9 cellular contexts compared by ENCODE assay signal in genomic region chrX:39874202-39874816, GRCh38.
DNase-seq lines count a peak whose midpoint lies in the region; ATAC-seq, FAIRE-seq and TF ChIP-seq lines count a peak whose summit lies in the region.
"Had no signal": no experiment of that assay in that cellular context is flagged by ENCODE, and none has a peak within 500 bp of the region (broad histone marks: within the 10 kb centered on the region; RNA-seq: fewer than 3 reads in every experiment).

No MANE protein-coding gene starts in this region.

- TF ChIP-seq POLR2A in HepG2 (IDR thresholded peaks at IDR 0.05; ENCODE audit: insufficient read depth in 1 of 2, low read depth in 2 of 2, low read length in 2 of 2): no peak

- no peaks in the 10 kb centered on the region for H3K79me2 ChIP-seq in HepG2 (ENCODE audit: insufficient read depth, low read length)

- no peak overlapping the region for H3K27ac ChIP-seq in HepG2 (ENCODE audit: extremely low read length, insufficient read depth, low read length)
- H3K27ac ChIP-seq: neutrophil had no signal

- no peak overlapping the region for H3K9ac ChIP-seq in HepG2 (ENCODE audit: insufficient read depth, low read depth, low read length)

- POLR2A ChIA-PET in HepG2 (lab: Yijun Ruan, JAX): no interaction called here

- 55% methylated on average over 2 of the region's 5 CpGs for WGBS in HepG2 (ENCODE audit: low lambda C conversion rate)

- TF ChIP-seq RAD21 in HepG2 (CRISPR knock-in tag; IDR thresholded peaks at IDR 0.05): no peak

- H2AFZ ChIP-seq in HepG2 (ENCODE audit: low read length): no peak overlapping the region

- no peak overlapping the region for H3K4me3 ChIP-seq in HepG2 (replicated peaks in 1 of 3; ENCODE audit: insufficient read depth in 1 of 3, low read depth in 2 of 3, low read length in 3 of 3)

- H3K36me3 ChIP-seq in HepG2 (replicated peaks in 1 of 2; ENCODE audit: control insufficient read depth in 1 of 2, insufficient read depth in 2 of 2, low read length in 2 of 2): no peaks in the 10 kb centered on the region
- H3K36me3 ChIP-seq: neutrophil had no signal

- CTCF ChIA-PET in HepG2 (lab: Yijun Ruan, JAX; ENCODE audit: low intra/inter-chr PET ratio, low total read pairs): no interaction called here

- FAIRE-seq in HepG2 (lab: Jason Lieb, UNC): no peak

- no peaks in the 10 kb centered on the region for H4K20me1 ChIP-seq in HepG2 (ENCODE audit: insufficient read depth, low read length)

- no peaks in the 10 kb centered on the region for H3K4me1 ChIP-seq in HepG2 (ENCODE audit: insufficient read depth, low read length)

- DNase-seq in M059J (ENCODE audit: low read depth) (peak; percentile 89), foreskin melanocyte (peak; percentile 9), HepG2 (ENCODE audit: low spot score) (no peak), DMS 273 treated with DMSO at 0.1 percent for 48 hours (lab: John Stamatoyannopoulos, UW) (no peak), nucleus accumbens (lab: John Stamatoyannopoulos, UW) (no peak), RKO (ENCODE audit: low spot score) (no peak)

- in situ Hi-C loops in HepG2 (cut with HindIII; ENCODE audit: extremely low pct_ligation_motif_present, low pct_unique_long_range_greater_than_20kb): no loop called here

- intact Hi-C loops in HepG2 (cut with micrococcal nuclease; ENCODE audit: unreplicated experiment): no loop called here

- TF ChIP-seq EP300 in HepG2 (IDR thresholded peaks at IDR 0.05; ENCODE audit: low read depth in 2 of 2, low read length in 2 of 2) (no peak), HepG2 (CRISPR knock-in tag; IDR thresholded peaks at IDR 0.05; ENCODE audit: borderline replicate concordance) (no peak)

- ATAC-seq in GM18519 (IDR thresholded peaks at IDR 0.05; ENCODE audit: low FRiP score, unreplicated experiment) (peak; percentile 94), GM21786 (IDR thresholded peaks at IDR 0.05; ENCODE audit: unreplicated experiment) (peak; percentile 96), HepG2 (no peak)

- H3K27me3 ChIP-seq in HepG2 (ENCODE audit: control insufficient read depth in 1 of 2, insufficient read depth in 2 of 2, low read length in 2 of 2): no peaks in the 10 kb centered on the region
- H3K27me3 ChIP-seq: neutrophil had no signal

- no peaks in the 10 kb centered on the region for H3K9me3 ChIP-seq in HepG2 (ENCODE audit: low read length)
- H3K9me3 ChIP-seq: neutrophil had no signal

- H3K4me2 ChIP-seq in HepG2 (ENCODE audit: low read depth, low read length): no peak overlapping the region

- no TSS peak for BruUV-seq in HepG2 (replicated peaks; lab: Mats Ljungman, UMichigan)

- TF ChIP-seq CTCF in HepG2 (CRISPR knock-in tag; IDR thresholded peaks at IDR 0.05): no peak

TF ChIP-seq in HepG2, 621 proteins besides CTCF, POLR2A, EP300 and RAD21:
- TF ChIP-seq ONECUT2 (CRISPR knock-in tag; IDR thresholded peaks at IDR 0.05): no peak
- TF ChIP-seq CCDC6 (CRISPR knock-in tag; IDR thresholded peaks at IDR 0.05): no peak
- TF ChIP-seq NFKB2 (CRISPR knock-in tag; IDR thresholded peaks at IDR 0.05; ENCODE audit: borderline replicate concordance): no peak
- TF ChIP-seq TSC22D2 (CRISPR knock-in tag; IDR thresholded peaks at IDR 0.05; ENCODE audit: borderline replicate concordance): no peak
- no peak for TF ChIP-seq ATF1 (CRISPR knock-in tag; IDR thresholded peaks at IDR 0.05)
- TF ChIP-seq ZMYM4 (CRISPR knock-in tag; IDR thresholded peaks at IDR 0.05): no peak
TF ChIP-seq in HepG2: peak in this region for 0.

Comparison
In these comparisons a context has a peak if more than half of its experiments do, and no peak if none do; other contexts are left out.
1. DNase-seq: peak in M059J (single experiment) and foreskin melanocyte (single experiment); none in HepG2 (single experiment), DMS 273 treated with DMSO at 0.1 percent for 48 hours (single experiment), nucleus accumbens (0 of 56) and RKO (single experiment).